Comparison of ENCODE assay signal across 17 cellular contexts in genomic region chr9:132555528-132555927, GRCh38. TPM values are rescaled to one million over a fixed set of nuclear protein-coding genes. Genes with fewer than 3 reads are reported as not detected.
DNase-seq lines count a peak whose midpoint lies in the region; ATAC-seq, FAIRE-seq and TF ChIP-seq lines count a peak whose summit lies in the region.
"Had no signal": no experiment of that assay in that cellular context is flagged by ENCODE, and none has a peak within 500 bp of the region (broad histone marks: within the 10 kb centered on the region; RNA-seq: fewer than 3 reads in every experiment).

No MANE protein-coding gene starts in this region.

- peaks cover 15% of the 10 kb centered on the region for H3K27me3 Mint-ChIP-seq in brain

- H2BK5ac ChIP-seq in neuronal stem cell (ENCODE audit: low read length), result peak overlapping the region; percentile 79

- H2BK120ac ChIP-seq in neuronal stem cell (ENCODE audit: low read depth, low read length), result no peak overlapping the region

- H3K9ac ChIP-seq in neuronal stem cell (ENCODE audit: low read depth, low read length, poor library complexity), result no peak overlapping the region

- H3K27me3 ChIP-seq in neuronal stem cell (ENCODE audit: control insufficient read depth in 3 of 3, insufficient read depth in 3 of 3, low read depth in 1 of 3, low read length in 3 of 3), result peaks cover 0 to 24% (median 0%) of the 10 kb centered on the region in 3 experiments

- H3K23ac ChIP-seq in neuronal stem cell (ENCODE audit: low read depth, low read length, poor library complexity), result no peak overlapping the region

- no peak overlapping the region for H2AFZ ChIP-seq in neuronal stem cell (ENCODE audit: low read length)

- no peak overlapping the region for H4K91ac ChIP-seq in neuronal stem cell (ENCODE audit: low read depth, low read length, poor library complexity)

- peaks cover 16 to 31% of the 10 kb centered on the region in 2 donors for H3K4me1 ChIP-seq in neuronal stem cell (ENCODE audit: control insufficient read depth in 2 of 2, insufficient read depth in 1 of 2, low read depth in 1 of 2, low read length in 2 of 2)
- H3K4me1 ChIP-seq: Caco-2 had no signal

- no peak for FAIRE-seq in urothelium cell line (lab: Jason Lieb, UNC)
- FAIRE-seq: G401.6, GM12892 had no signal

- no peaks in the 10 kb centered on the region for H3K36me3 Mint-ChIP-seq in brain
- H3K36me3 Mint-ChIP-seq: CD8-positive, alpha-beta T cell had no signal

- peaks cover 2 to 4% of the 10 kb centered on the region in 2 donors for H3K9me3 ChIP-seq in neuronal stem cell (replicated peaks in 1 of 2; ENCODE audit: control insufficient read depth in 2 of 2, insufficient read depth in 1 of 2, low read depth in 1 of 2, low read length in 2 of 2)
- H3K9me3 ChIP-seq: Caco-2 had no signal

- H3K4me3 Mint-ChIP-seq in brain, result peak overlapping the region in 2 of 5 experiments; percentile 2 to 4
- H3K4me3 Mint-ChIP-seq: CD4-positive, CD25-positive, alpha-beta regulatory T cell; CD8-positive, alpha-beta T cell; H9 had no signal

- TF ChIP-seq CTCF in brain (conservative IDR thresholded peaks at IDR 0.05), result no peak

- no peak overlapping the region for H2BK12ac ChIP-seq in neuronal stem cell (ENCODE audit: low read length)

- peak overlapping the region; percentile 94 for H3K27ac ChIP-seq in neuronal stem cell (replicated peaks; ENCODE audit: low read length)

- no peak overlapping the region for H3K18ac ChIP-seq in neuronal stem cell (ENCODE audit: low read length)

- no peak overlapping the region for H4K8ac ChIP-seq in neuronal stem cell (ENCODE audit: low read depth, low read length)

- H3K4me2 ChIP-seq in neuronal stem cell (ENCODE audit: insufficient read depth, low read length, poor library complexity, severe bottlenecking), result no peak overlapping the region

- H2BK15ac ChIP-seq in neuronal stem cell (ENCODE audit: low read length), result no peak overlapping the region

- no peak for ATAC-seq in stimulated activated naive CD8-positive, alpha-beta T cell treated with anti-CD3 and anti-CD28 coated beads, Interleukin-15, Interleukin-2, amounts not matched to agents 100 U/mL and 50 U/mL, for 24 hours
- ATAC-seq: CD8-positive, alpha-beta T cell; HCT116 had no signal

- no peaks in the 10 kb centered on the region for H3K36me3 ChIP-seq in neuronal stem cell (replicated peaks in 1 of 2; ENCODE audit: control insufficient read depth in 2 of 2, insufficient read depth in 2 of 2, low read length in 2 of 2)

- H3K14ac ChIP-seq in neuronal stem cell (ENCODE audit: low read length), result no peak overlapping the region

- no CpG with 5 or more reads among the region's 8 CpGs for WGBS in neuronal stem cell (ENCODE audit: extremely low coverage in 2 of 2, insufficient read length in 2 of 2, insufficient replicate concordance in 1 of 2), 2 donors

- H3K4me1 Mint-ChIP-seq in brain, result peaks cover 29% of the 10 kb centered on the region

- H3K4ac ChIP-seq in neuronal stem cell (ENCODE audit: low read length), result no peak overlapping the region

- DNase-seq in left kidney (ENCODE audit: low read depth, low spot score), result peak; percentile 61
- DNase-seq in neuronal stem cell (ENCODE audit: low spot score), result no peak
- no peak for DNase-seq in urothelium cell line (ENCODE audit: low spot score)
- no peak for DNase-seq in stimulated activated naive CD8-positive, alpha-beta T cell treated with anti-CD3 and anti-CD28 coated beads, Interleukin-15, Interleukin-2, amounts not matched to agents 100 U/mL and 50 U/mL, for 24 hours
- no peak for DNase-seq in NOMO-1 (lab: John Stamatoyannopoulos, UW; ENCODE audit: unreplicated experiment in 2 of 2)
- DNase-seq: C1 segment of cervical spinal cord; Caco-2; CD4-positive, CD25-positive, alpha-beta regulatory T cell; CD8-positive, alpha-beta T cell; DMS153; DND-41; H9 had no signal

- H3K27ac Mint-ChIP-seq in brain, result peak overlapping the region in 3 of 5 experiments; percentile 47 to 72 (median 69)
- H3K27ac Mint-ChIP-seq: CD4-positive, CD25-positive, alpha-beta regulatory T cell; CD8-positive, alpha-beta T cell; H9 had no signal

- peak overlapping the region; percentile 56 for H2AK5ac ChIP-seq in neuronal stem cell (ENCODE audit: low read depth, low read length)

- H3K4me3 ChIP-seq in neuronal stem cell (ENCODE audit: low read length in 2 of 2), result no peak overlapping the region

- H3K9me3 Mint-ChIP-seq in brain, result peaks cover 1 to 11% (median 11%) of the 10 kb centered on the region in 5 experiments
- H3K9me3 Mint-ChIP-seq: CD8-positive, alpha-beta T cell had no signal

- no peaks in the 10 kb centered on the region for H3K79me1 ChIP-seq in neuronal stem cell (ENCODE audit: low read depth, low read length)

RNA-seq across cellular contexts. Expression of gene BARHL1, which starts 26.9 kb away (rescaled TPM):
- 14.4 TPM for polyA plus RNA-seq in brain (ENCODE audit: insufficient read depth, low read depth, low replicate concordance)
- 0.08 TPM for polyA plus RNA-seq in neuronal stem cell (2013, experiment 1 of 2)
- 0.10 TPM for polyA plus RNA-seq in neuronal stem cell (2013, experiment 2 of 2)
- polyA plus RNA-seq: BJ; CD4-positive, CD25-positive, alpha-beta regulatory T cell had no signal
